ENCODE assay signal across 9 cellular contexts in the genomic region with DNA sequence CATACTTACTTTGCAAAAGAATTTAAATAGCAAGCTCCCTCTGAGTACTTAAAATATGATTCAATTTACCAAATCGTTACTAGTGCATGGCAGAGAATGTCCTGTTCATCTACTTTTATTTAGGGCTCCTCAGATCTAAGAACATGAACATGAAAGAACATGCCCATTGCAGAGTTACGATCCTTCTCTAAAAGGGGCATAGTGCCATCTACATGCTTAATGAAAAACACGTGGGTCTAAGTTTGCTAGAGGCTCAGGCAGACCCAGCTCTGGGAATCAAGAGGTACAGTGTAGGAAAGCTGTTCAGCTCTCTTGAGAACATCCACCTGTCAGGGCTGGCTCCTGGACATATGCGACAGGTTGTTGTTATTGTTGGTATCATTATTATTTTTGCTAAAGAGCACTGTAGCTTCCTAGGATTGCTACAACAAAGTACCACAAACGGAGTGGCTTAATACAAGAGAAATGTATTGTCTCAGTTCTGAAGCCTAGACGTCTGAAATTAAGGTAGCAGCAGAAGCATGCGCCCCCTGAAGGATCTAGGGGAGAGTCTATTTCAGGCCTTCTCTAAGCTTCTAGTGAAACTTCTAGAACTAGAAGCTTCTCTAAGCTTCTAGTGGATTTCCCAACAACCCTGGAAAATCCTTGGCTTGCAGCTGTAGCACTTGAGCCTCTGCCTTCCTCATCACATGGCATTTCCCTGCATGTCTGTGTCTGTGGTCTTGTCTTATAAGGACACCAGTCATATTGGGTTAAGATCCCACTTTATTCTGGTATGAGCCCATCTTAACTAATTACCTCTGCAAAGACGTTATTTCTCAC.
DNase-seq lines count a peak whose midpoint lies in the region; ATAC-seq and TF ChIP-seq lines count a peak whose summit lies in the region.
"Had no signal": no experiment of that assay in that cellular context is flagged by ENCODE, and none has a peak within 500 bp of the region (broad histone marks: within the 10 kb centered on the region; RNA-seq: fewer than 3 reads in every experiment).

No MANE protein-coding gene starts in this region.

- peaks cover 34% of the 10 kb centered on the region for H3K4me1 Mint-ChIP-seq in GM23338

- H3K36me3 Mint-ChIP-seq in GM23338 (ENCODE audit: low read depth), result no peaks in the 10 kb centered on the region

- TF ChIP-seq POLR2A in suprapubic skin (IDR thresholded peaks at IDR 0.05), result no peak

- H3K27me3 ChIP-seq in GM23338 (ENCODE audit: insufficient read depth), result no peaks in the 10 kb centered on the region
- peaks cover 5% of the 10 kb centered on the region; the same call in 1 of the 2 replicates for H3K27me3 ChIP-seq in OCI-LY1 (ENCODE audit: insufficient read depth, low read length)
- H3K27me3 ChIP-seq in suprapubic skin, result no peaks in the 10 kb centered on the region

- DNase-seq in AG10803 (ENCODE audit: low read depth) (peak; percentile 59), GM23338 (ENCODE audit: low spot score) (no peak), fibroblast of villous mesenchyme (ENCODE audit: low read depth) (no peak), suprapubic skin (ENCODE audit: low spot score in 2 of 2) (no peak), NCI-H2196 (lab: John Stamatoyannopoulos, UW; ENCODE audit: unreplicated experiment) (no peak), cortex of kidney (lab: John Stamatoyannopoulos, UW) (no peak)

- H3K27me3 Mint-ChIP-seq in GM23338 (ENCODE audit: insufficient read depth, low read depth, poor library complexity), result peaks cover 10% of the 10 kb centered on the region

- H3K4me3 Mint-ChIP-seq in GM23338, result no peak overlapping the region
- H3K4me3 Mint-ChIP-seq: T-helper 1 cell treated with Interleukin-12 subunit alpha and Interleukin-12 subunit beta and Interleukin-4 antibody, amounts not matched to agents 30 μg/mL and 1 μg/mL, for 36 hours had no signal

- 44% methylated on average over 8 of the region's 8 CpGs for WGBS in suprapubic skin

- ATAC-seq in GM23338 (peak; percentile 22; the same call in 1 of the 3 replicates), HG03108 (IDR thresholded peaks at IDR 0.05; ENCODE audit: unreplicated experiment) (no peak)

- no peak overlapping the region for H3K27ac ChIP-seq in GM23338 (ENCODE audit: low read depth)
- no peak overlapping the region for H3K27ac ChIP-seq in OCI-LY1 (ENCODE audit: low read depth, low read length, poor library complexity, severe bottlenecking)
- no peak overlapping the region for H3K27ac ChIP-seq in suprapubic skin

- H3K79me2 ChIP-seq in GM23338 (replicated peaks; ENCODE audit: insufficient read depth), result no peaks in the 10 kb centered on the region
- no peaks in the 10 kb centered on the region for H3K79me2 ChIP-seq in OCI-LY1 (ENCODE audit: insufficient read depth, low read length)

- no peak; the same call in 1 of the 2 replicates for TF ChIP-seq CTCF in AG10803 (conservative IDR thresholded peaks at IDR 0.05; ENCODE audit: low read length)
- peak; percentile 30 to 46; a peak in 3 of 4 replicates for TF ChIP-seq CTCF in GM23338 (conservative IDR thresholded peaks at IDR 0.05; ENCODE audit: low read depth in 2 of 2)
- TF ChIP-seq CTCF in OCI-LY1 (IDR thresholded peaks at IDR 0.05; ENCODE audit: low read length), result peak; percentile 32; the same call in 1 of the 2 replicates
- TF ChIP-seq CTCF in fibroblast of villous mesenchyme (IDR thresholded peaks at IDR 0.05; ENCODE audit: insufficient read depth, low read depth, low read length), result peak; percentile 7
- no peak for TF ChIP-seq CTCF in suprapubic skin (IDR thresholded peaks at IDR 0.05)

- H3K4me1 ChIP-seq in GM23338 (ENCODE audit: insufficient read depth), result peaks cover 11% of the 10 kb centered on the region
- H3K4me1 ChIP-seq in OCI-LY1 (ENCODE audit: insufficient read depth, low read length, severe bottlenecking), result no peaks in the 10 kb centered on the region
- peaks cover 7% of the 10 kb centered on the region for H3K4me1 ChIP-seq in suprapubic skin

- no peaks in the 10 kb centered on the region for H3F3A ChIP-seq in GM23338 (replicated peaks; ENCODE audit: low read depth)
- H3F3A ChIP-seq in OCI-LY1 (ENCODE audit: insufficient read depth, low read length), result no peaks in the 10 kb centered on the region

- H4K20me1 ChIP-seq in GM23338 (replicated peaks; ENCODE audit: insufficient read depth) (no peaks in the 10 kb centered on the region), OCI-LY1 (ENCODE audit: insufficient read depth, low read length) (no peaks in the 10 kb centered on the region)

- H3K4me3 ChIP-seq in AG10803 (ENCODE audit: low read length) (no peak overlapping the region), GM23338 (no peak overlapping the region), OCI-LY1 (ENCODE audit: low read depth, low read length, poor library complexity, severe bottlenecking) (no peak overlapping the region), fibroblast of villous mesenchyme (ENCODE audit: low read depth, low read length) (no peak overlapping the region), suprapubic skin (no peak overlapping the region)

- H3K9ac ChIP-seq in OCI-LY1 (ENCODE audit: low read length), result no peak overlapping the region

- TF ChIP-seq EP300 in suprapubic skin (IDR thresholded peaks at IDR 0.05), result no peak

- H2AFZ ChIP-seq in GM23338, result no peak overlapping the region
- H2AFZ ChIP-seq in OCI-LY1 (ENCODE audit: low read length), result no peak overlapping the region

- H3K9me3 Mint-ChIP-seq in GM23338, result no peaks in the 10 kb centered on the region; the same call in 1 of the 3 replicates
- H3K9me3 Mint-ChIP-seq: T-helper 1 cell treated with Interleukin-12 subunit alpha and Interleukin-12 subunit beta and Interleukin-4 antibody, amounts not matched to agents 30 μg/mL and 1 μg/mL, for 36 hours had no signal

- H3K9me2 ChIP-seq in GM23338 (ENCODE audit: insufficient read depth) (peaks cover 5% of the 10 kb centered on the region), OCI-LY1 (ENCODE audit: low read depth, low read length) (no peaks in the 10 kb centered on the region)

- H3K36me3 ChIP-seq in GM23338 (ENCODE audit: insufficient read depth), result no peaks in the 10 kb centered on the region
- no peaks in the 10 kb centered on the region for H3K36me3 ChIP-seq in OCI-LY1 (ENCODE audit: insufficient read depth, low read length)
- no peaks in the 10 kb centered on the region for H3K36me3 ChIP-seq in suprapubic skin

- H3K9me3 ChIP-seq in OCI-LY1 (ENCODE audit: low read length), result no peaks in the 10 kb centered on the region
- no peaks in the 10 kb centered on the region for H3K9me3 ChIP-seq in suprapubic skin

- no peak overlapping the region for H3K27ac Mint-ChIP-seq in GM23338
- H3K27ac Mint-ChIP-seq: T-helper 1 cell treated with Interleukin-12 subunit alpha and Interleukin-12 subunit beta and Interleukin-4 antibody, amounts not matched to agents 30 μg/mL and 1 μg/mL, for 36 hours had no signal

- H3K4me2 ChIP-seq in GM23338, result peak overlapping the region; percentile 22; the same call in 1 of the 2 replicates
- no peak overlapping the region for H3K4me2 ChIP-seq in OCI-LY1 (ENCODE audit: low read length)

TF ChIP-seq in GM23338, 12 proteins besides CTCF, POLR2A, EP300 and RAD21 (continues in another document):
- TF ChIP-seq NANOG (IDR thresholded peaks at IDR 0.05; ENCODE audit: borderline replicate concordance) (no peak), ZNF331 (CRISPR knock-in tag; IDR thresholded peaks at IDR 0.05; ENCODE audit: low read depth) (no peak), EZH2phosphoT487 (IDR thresholded peaks at IDR 0.05; ENCODE audit: unreplicated experiment) (no peak), EZH2 (IDR thresholded peaks at IDR 0.05; ENCODE audit: low read depth, unreplicated experiment) (no peak)
- TF ChIP-seq, protein P1, sequence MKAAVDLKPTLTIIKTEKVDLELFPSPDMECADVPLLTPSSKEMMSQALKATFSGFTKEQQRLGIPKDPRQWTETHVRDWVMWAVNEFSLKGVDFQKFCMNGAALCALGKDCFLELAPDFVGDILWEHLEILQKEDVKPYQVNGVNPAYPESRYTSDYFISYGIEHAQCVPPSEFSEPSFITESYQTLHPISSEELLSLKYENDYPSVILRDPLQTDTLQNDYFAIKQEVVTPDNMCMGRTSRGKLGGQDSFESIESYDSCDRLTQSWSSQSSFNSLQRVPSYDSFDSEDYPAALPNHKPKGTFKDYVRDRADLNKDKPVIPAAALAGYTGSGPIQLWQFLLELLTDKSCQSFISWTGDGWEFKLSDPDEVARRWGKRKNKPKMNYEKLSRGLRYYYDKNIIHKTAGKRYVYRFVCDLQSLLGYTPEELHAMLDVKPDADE (IDR thresholded peaks at IDR 0.05), result no peak

Comparison
In these comparisons a context has a peak if more than half of its experiments do, and no peak if none do; other contexts are left out.
1. CTCF ChIP-seq: peak in GM23338 (2 of 2), OCI-LY1 (single experiment) and fibroblast of villous mesenchyme (single experiment); none in AG10803 (single experiment) and suprapubic skin (0 of 2).